Comparison of ENCODE assay signal across 1 cellular context in genomic region chr9:128323192-128323730, GRCh38.
TF ChIP-seq lines count a peak whose summit lies in the region.

No MANE protein-coding gene starts in this region.

TF ChIP-seq in K562, 482 proteins besides CTCF, POLR2A, EP300 and RAD21:
- no peak for TF ChIP-seq CSDE1 (IDR thresholded peaks at IDR 0.05)
- no peak for TF ChIP-seq CEBPB (tag; IDR thresholded peaks at IDR 0.05)
- TF ChIP-seq ZKSCAN1 (IDR thresholded peaks at IDR 0.05; ENCODE audit: low read depth, low read length), result no peak
- TF ChIP-seq ZNF146 (CRISPR knock-in tag; IDR thresholded peaks at IDR 0.05; ENCODE audit: unreplicated experiment), result no peak
- no peak for TF ChIP-seq ETV1 (tag; conservative IDR thresholded peaks at IDR 0.05; ENCODE audit: low read depth)
- TF ChIP-seq NR2C2 (CRISPR knock-in tag; IDR thresholded peaks at IDR 0.05), result no peak
- no peak for TF ChIP-seq NR2C2 (tag; IDR thresholded peaks at IDR 0.05)
- TF ChIP-seq LEF1 (IDR thresholded peaks at IDR 0.05), result no peak
- TF ChIP-seq ZNF766 (CRISPR knock-in tag; conservative IDR thresholded peaks at IDR 0.05), result no peak
- TF ChIP-seq MCM7 (IDR thresholded peaks at IDR 0.05), result no peak
- TF ChIP-seq ZNF699 (CRISPR knock-in tag; IDR thresholded peaks at IDR 0.05; ENCODE audit: insufficient replicate concordance), result no peak
- TF ChIP-seq TAL1 (IDR thresholded peaks at IDR 0.05), result no peak
- 0 out of 2 replicates have a peak, but pooled peaks have one; percentile 0 for TF ChIP-seq GTF2F1 (IDR thresholded peaks at IDR 0.05; ENCODE audit: low read depth, low read length)
- TF ChIP-seq YY1 (IDR thresholded peaks at IDR 0.05; ENCODE audit: borderline replicate concordance in 1 of 3, control insufficient read depth in 1 of 3, extremely low read depth in 1 of 3, insufficient read depth in 3 of 3, insufficient read length in 1 of 3, insufficient replicate concordance in 2 of 3, low read depth in 1 of 3, low read length in 2 of 3), result no peak
- peak; percentile 6; the same call in 1 of the 2 replicates for TF ChIP-seq PYGO2 (tag; IDR thresholded peaks at IDR 0.05)
- no peak for TF ChIP-seq MXD1 (CRISPR knock-in tag; IDR thresholded peaks at IDR 0.05; ENCODE audit: borderline replicate concordance, poor library complexity, severe bottlenecking)
- TF ChIP-seq CHCHD3 (CRISPR knock-in tag; IDR thresholded peaks at IDR 0.05), result no peak
- TF ChIP-seq ZBTB9 (CRISPR knock-in tag; IDR thresholded peaks at IDR 0.05), result no peak
- TF ChIP-seq TBP (optimal IDR thresholded peaks at IDR 0.05; ENCODE audit: low read depth, low read length), result no peak
- peak; percentile 55 for TF ChIP-seq CHD4 (IDR thresholded peaks at IDR 0.05; ENCODE audit: insufficient read depth, insufficient replicate concordance, low read depth, low read length, poor library complexity, severe bottlenecking)
- TF ChIP-seq CHD1 (IDR thresholded peaks at IDR 0.05; ENCODE audit: low read length), result peak; percentile 82
- TF ChIP-seq NFYB (IDR thresholded peaks at IDR 0.05; ENCODE audit: extremely low read depth, insufficient read length), result no peak
- TF ChIP-seq HNRNPH1 (optimal IDR thresholded peaks at IDR 0.05; ENCODE audit: low read depth, low read length), result no peak
- no peak for TF ChIP-seq L3MBTL2 (IDR thresholded peaks at IDR 0.05)
- no peak for TF ChIP-seq GABPB2 (CRISPR knock-in tag; conservative IDR thresholded peaks at IDR 0.05)
- TF ChIP-seq RBM25 (IDR thresholded peaks at IDR 0.05; ENCODE audit: low read depth, low read length, severe bottlenecking), result peak; percentile 34
- TF ChIP-seq ZNF449 (CRISPR knock-in tag; IDR thresholded peaks at IDR 0.05), result no peak
- TF ChIP-seq NR4A1 (CRISPR knock-in tag; IDR thresholded peaks at IDR 0.05), result no peak
- TF ChIP-seq NR4A1 (tag; IDR thresholded peaks at IDR 0.05), result no peak
